Comparison of ENCODE assay signal across 8 cellular contexts in genomic region chr7:711967-712600, GRCh38. TPM values are rescaled to one million over a fixed set of nuclear protein-coding genes. Genes with fewer than 3 reads are reported as not detected.
DNase-seq lines count a peak whose midpoint lies in the region; ATAC-seq and TF ChIP-seq lines count a peak whose summit lies in the region.

No MANE protein-coding gene starts in this region.

- DNase-seq in AG09309 (ENCODE audit: low read depth) (no peak), epithelial cell of proximal tubule (ENCODE audit: low read depth) (no peak), neural progenitor cell (ENCODE audit: low spot score) (no peak), NOMO-1 treated with dmso at 0.1 percent for 144 hours (lab: John Stamatoyannopoulos, UW; ENCODE audit: unreplicated experiment) (no peak)
- no peak for DNase-seq in activated CD4-positive, alpha-beta T cell treated with anti-CD3 and anti-CD28 coated beads, Interleukin-2, amount 50 U/mL, for 1 hour

- no peak overlapping the region for H3K9ac ChIP-seq in neural progenitor cell

- peaks cover 8% of the 10 kb centered on the region for H3K27me3 Mint-ChIP-seq in neural progenitor cell (ENCODE audit: insufficient read depth, low read depth)

- no peaks in the 10 kb centered on the region for H3K79me2 ChIP-seq in neural progenitor cell (ENCODE audit: low read depth)

- no peaks in the 10 kb centered on the region for H3K27me3 ChIP-seq in neural progenitor cell

- H3K27ac Mint-ChIP-seq in neural progenitor cell, result no peak overlapping the region

- H3K4me1 ChIP-seq in neural progenitor cell, result peaks cover 4% of the 10 kb centered on the region

- TF ChIP-seq RAD21 in Ishikawa (IDR thresholded peaks at IDR 0.05; ENCODE audit: low read depth), result no peak

- peaks cover 10% of the 10 kb centered on the region for H3K4me1 Mint-ChIP-seq in neural progenitor cell

- no peaks in the 10 kb centered on the region for H3K9me3 Mint-ChIP-seq in neural progenitor cell

- no peaks in the 10 kb centered on the region for H3K9me3 ChIP-seq in neural progenitor cell (ENCODE audit: low read depth)

- no peak for ATAC-seq in GM18858 (IDR thresholded peaks at IDR 0.05; ENCODE audit: unreplicated experiment)
- ATAC-seq in GM19351 (IDR thresholded peaks at IDR 0.05; ENCODE audit: unreplicated experiment), result no peak

- peaks cover 3% of the 10 kb centered on the region for H3F3A ChIP-seq in neural progenitor cell (ENCODE audit: low read depth)

- H3K4me2 ChIP-seq in neural progenitor cell, result peak overlapping the region; percentile 78

- no peak overlapping the region for H3K4me3 Mint-ChIP-seq in neural progenitor cell

- no peaks in the 10 kb centered on the region for H4K20me1 ChIP-seq in neural progenitor cell (ENCODE audit: low read depth)

- no peak for TF ChIP-seq CTCF in AG09309 (IDR thresholded peaks at IDR 0.05; ENCODE audit: control insufficient read depth, insufficient read depth, low read depth, low read length, missing control alignments)
- TF ChIP-seq CTCF in epithelial cell of proximal tubule (conservative IDR thresholded peaks at IDR 0.05; ENCODE audit: low read depth, low read length), result no peak
- no peak for TF ChIP-seq CTCF in neural progenitor cell (IDR thresholded peaks at IDR 0.05)

- H3K36me3 Mint-ChIP-seq in neural progenitor cell, result peaks cover 6% of the 10 kb centered on the region

- H3K27ac ChIP-seq in neural progenitor cell, result no peak overlapping the region

- no peak for TF ChIP-seq EP300 in Ishikawa (IDR thresholded peaks at IDR 0.05; ENCODE audit: borderline replicate concordance)

- no peak overlapping the region for H2AFZ ChIP-seq in neural progenitor cell (replicated peaks)

- H3K4me3 ChIP-seq in AG09309 (ENCODE audit: control insufficient read depth, low read depth, low read length) (peak overlapping the region; percentile 11), epithelial cell of proximal tubule (ENCODE audit: low read depth, low read length) (peak overlapping the region; percentile 23), neural progenitor cell (peak overlapping the region; percentile 58)

- H3K36me3 ChIP-seq in neural progenitor cell, result no peaks in the 10 kb centered on the region

TF ChIP-seq in Ishikawa, 13 proteins besides CTCF, POLR2A, EP300 and RAD21:
- TF ChIP-seq, protein P1, sequence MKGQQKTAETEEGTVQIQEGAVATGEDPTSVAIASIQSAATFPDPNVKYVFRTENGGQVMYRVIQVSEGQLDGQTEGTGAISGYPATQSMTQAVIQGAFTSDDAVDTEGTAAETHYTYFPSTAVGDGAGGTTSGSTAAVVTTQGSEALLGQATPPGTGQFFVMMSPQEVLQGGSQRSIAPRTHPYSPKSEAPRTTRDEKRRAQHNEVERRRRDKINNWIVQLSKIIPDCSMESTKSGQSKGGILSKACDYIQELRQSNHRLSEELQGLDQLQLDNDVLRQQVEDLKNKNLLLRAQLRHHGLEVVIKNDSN (IDR thresholded peaks at IDR 0.05), result no peak
- peak; percentile 47; the same call in 1 of the 2 replicates for TF ChIP-seq EGR1 (IDR thresholded peaks at IDR 0.05)

RNA-seq across cellular contexts. Expression of gene DNAAF5, which starts 14.4 kb away (rescaled TPM):
- total RNA-seq in epithelial cell of proximal tubule (64.1 and 83.6 TPM in 2 replicates), neural progenitor cell (ENCODE audit: low replicate concordance) (23.5 and 45.2 TPM in 2 replicates)

RNA-seq across cellular contexts. Expression of gene PRKAR1B, which starts 15.0 kb away (rescaled TPM):
- total RNA-seq in epithelial cell of proximal tubule (12.2 and 23.0 TPM in 2 replicates), neural progenitor cell (ENCODE audit: low replicate concordance) (11.8 and 15.6 TPM in 2 replicates)
